1 cellular context compared by ENCODE assay signal in genomic region chr3:104604326-104605010, GRCh38.
TF ChIP-seq lines count a peak whose summit lies in the region.

No MANE protein-coding gene starts in this region.

TF ChIP-seq in GM23338, 12 proteins besides CTCF, POLR2A, EP300 and RAD21 (continued from another document):
- TF ChIP-seq ZNF462 (CRISPR knock-in tag; IDR thresholded peaks at IDR 0.05) (no peak), EZH2 (IDR thresholded peaks at IDR 0.05; ENCODE audit: low read depth, unreplicated experiment) (no peak)
TF ChIP-seq in GM23338: peak in this region for 0.
